ENCODE assay signal across 20 cellular contexts in genomic region chr7:10802011-10802410, GRCh38.
"Had no signal": no experiment of that assay in that cellular context is flagged by ENCODE, and none has a peak within 500 bp of the region (broad histone marks: within the 10 kb centered on the region; RNA-seq: fewer than 3 reads in every experiment).

No MANE protein-coding gene starts in this region.

- H3K4me3 ChIP-seq: coronary artery, hepatocyte, lung, right atrium auricular region, sigmoid colon, upper lobe of left lung, uterus had no signal

- DNase-seq: effector CD8-positive, alpha-beta T cell; erythroblast; head of caudate nucleus; left colon; left ventricle myocardium superior; naive thymus-derived CD4-positive, alpha-beta T cell; nephron progenitor cell; posterior cingulate gyrus; sigmoid colon; small intestine; stimulated activated CD4-positive, alpha-beta T cell treated with anti-CD3 and anti-CD28 coated beads, Interleukin-2, amount 100 ng/mL, for 48 hours; stimulated activated naive CD4-positive, alpha-beta T cell treated with Interleukin-2 at 50 U/mL for 16 hours; upper lobe of left lung; uterus had no signal

- H3K27me3 ChIP-seq: hepatocyte, neutrophil, right atrium auricular region, sigmoid colon, upper lobe of left lung, uterus had no signal

- H3K9me3 Mint-ChIP-seq: naive thymus-derived CD4-positive, alpha-beta T cell; nephron progenitor cell had no signal

- H3K9me3 ChIP-seq: neutrophil, right atrium auricular region, sigmoid colon, upper lobe of left lung, uterus had no signal

- H3K4me2 ChIP-seq: hepatocyte had no signal

- H3K4me1 Mint-ChIP-seq: naive thymus-derived CD4-positive, alpha-beta T cell; nephron progenitor cell had no signal

- H3K4me1 ChIP-seq: right atrium auricular region, sigmoid colon, upper lobe of left lung, uterus had no signal

- H3K27ac ChIP-seq: coronary artery, hepatocyte, neutrophil, right atrium auricular region, sigmoid colon, upper lobe of left lung, uterus had no signal

- FAIRE-seq: endometrium, small intestine had no signal

- H2AFZ ChIP-seq: hepatocyte had no signal

- ATAC-seq: left colon; left ventricle myocardium superior; naive thymus-derived CD4-positive, alpha-beta T cell had no signal

- H3K36me3 Mint-ChIP-seq: naive thymus-derived CD4-positive, alpha-beta T cell had no signal

- H3K79me2 ChIP-seq: hepatocyte had no signal

- H3K27ac Mint-ChIP-seq: naive thymus-derived CD4-positive, alpha-beta T cell; nephron progenitor cell had no signal

- H3K4me3 Mint-ChIP-seq: naive thymus-derived CD4-positive, alpha-beta T cell; nephron progenitor cell had no signal

- H3K36me3 ChIP-seq: neutrophil, right atrium auricular region, sigmoid colon, upper lobe of left lung, uterus had no signal
